ENCODE assay signal across 1 cellular context in the genomic region with DNA sequence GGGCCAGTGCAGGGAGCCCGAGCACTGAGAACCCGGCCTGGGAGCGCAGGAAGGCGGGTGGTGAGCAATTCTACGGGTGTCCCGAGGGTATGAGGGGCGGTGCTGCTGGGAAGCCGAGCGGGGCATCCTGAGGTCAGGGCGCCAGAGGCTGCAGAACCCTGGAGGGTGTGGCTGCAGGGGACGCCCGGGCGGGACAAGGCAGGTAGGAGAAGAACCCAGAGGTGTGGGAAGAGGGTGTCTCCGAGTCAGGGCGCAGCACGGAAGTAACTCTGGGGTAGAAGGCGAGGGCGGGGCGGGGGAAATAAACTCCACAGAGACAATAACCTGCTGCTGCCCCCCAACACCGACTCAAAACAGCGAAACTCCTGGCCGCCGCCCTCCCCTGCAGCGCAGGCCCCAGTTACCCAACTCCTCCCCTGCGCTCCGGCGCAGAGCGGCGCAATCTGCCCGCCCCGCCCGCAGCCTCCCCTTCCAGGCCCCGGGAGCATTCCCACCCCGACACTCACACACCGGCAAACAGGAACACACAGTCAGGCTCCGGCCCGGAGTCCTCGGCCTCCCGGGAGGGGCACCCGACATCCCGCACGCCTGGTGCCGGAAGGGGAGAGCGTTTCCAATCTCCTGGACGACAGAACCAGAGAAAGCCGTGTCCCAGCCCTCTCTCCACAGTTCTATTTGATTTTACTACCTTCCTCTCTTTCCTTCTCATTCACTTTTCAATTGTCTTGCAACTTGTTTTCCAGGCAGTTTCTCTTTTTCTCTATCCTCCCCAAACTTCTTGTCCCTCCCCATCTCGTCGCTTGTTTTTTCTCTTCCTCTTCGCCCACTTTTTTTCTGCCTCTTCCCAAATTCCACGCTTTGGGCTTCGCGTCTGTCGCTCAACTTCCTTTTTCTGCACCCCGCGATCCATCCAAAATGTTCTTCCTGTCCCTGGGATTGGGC.
TF ChIP-seq lines count a peak whose summit lies in the region.

No MANE protein-coding gene starts in this region.

TF ChIP-seq in GM12878, 131 proteins besides CTCF, POLR2A, EP300 and RAD21:
- TF ChIP-seq TCF7 (IDR thresholded peaks at IDR 0.05; ENCODE audit: borderline replicate concordance) (no peak), NRF1 (conservative IDR thresholded peaks at IDR 0.05; ENCODE audit: low read depth, low read length) (no peak), STAT3 (IDR thresholded peaks at IDR 0.05; ENCODE audit: low read depth, low read length) (no peak), WRNIP1 (IDR thresholded peaks at IDR 0.05; ENCODE audit: borderline replicate concordance, low read depth, low read length) (no peak)
- TF ChIP-seq, protein P1, sequence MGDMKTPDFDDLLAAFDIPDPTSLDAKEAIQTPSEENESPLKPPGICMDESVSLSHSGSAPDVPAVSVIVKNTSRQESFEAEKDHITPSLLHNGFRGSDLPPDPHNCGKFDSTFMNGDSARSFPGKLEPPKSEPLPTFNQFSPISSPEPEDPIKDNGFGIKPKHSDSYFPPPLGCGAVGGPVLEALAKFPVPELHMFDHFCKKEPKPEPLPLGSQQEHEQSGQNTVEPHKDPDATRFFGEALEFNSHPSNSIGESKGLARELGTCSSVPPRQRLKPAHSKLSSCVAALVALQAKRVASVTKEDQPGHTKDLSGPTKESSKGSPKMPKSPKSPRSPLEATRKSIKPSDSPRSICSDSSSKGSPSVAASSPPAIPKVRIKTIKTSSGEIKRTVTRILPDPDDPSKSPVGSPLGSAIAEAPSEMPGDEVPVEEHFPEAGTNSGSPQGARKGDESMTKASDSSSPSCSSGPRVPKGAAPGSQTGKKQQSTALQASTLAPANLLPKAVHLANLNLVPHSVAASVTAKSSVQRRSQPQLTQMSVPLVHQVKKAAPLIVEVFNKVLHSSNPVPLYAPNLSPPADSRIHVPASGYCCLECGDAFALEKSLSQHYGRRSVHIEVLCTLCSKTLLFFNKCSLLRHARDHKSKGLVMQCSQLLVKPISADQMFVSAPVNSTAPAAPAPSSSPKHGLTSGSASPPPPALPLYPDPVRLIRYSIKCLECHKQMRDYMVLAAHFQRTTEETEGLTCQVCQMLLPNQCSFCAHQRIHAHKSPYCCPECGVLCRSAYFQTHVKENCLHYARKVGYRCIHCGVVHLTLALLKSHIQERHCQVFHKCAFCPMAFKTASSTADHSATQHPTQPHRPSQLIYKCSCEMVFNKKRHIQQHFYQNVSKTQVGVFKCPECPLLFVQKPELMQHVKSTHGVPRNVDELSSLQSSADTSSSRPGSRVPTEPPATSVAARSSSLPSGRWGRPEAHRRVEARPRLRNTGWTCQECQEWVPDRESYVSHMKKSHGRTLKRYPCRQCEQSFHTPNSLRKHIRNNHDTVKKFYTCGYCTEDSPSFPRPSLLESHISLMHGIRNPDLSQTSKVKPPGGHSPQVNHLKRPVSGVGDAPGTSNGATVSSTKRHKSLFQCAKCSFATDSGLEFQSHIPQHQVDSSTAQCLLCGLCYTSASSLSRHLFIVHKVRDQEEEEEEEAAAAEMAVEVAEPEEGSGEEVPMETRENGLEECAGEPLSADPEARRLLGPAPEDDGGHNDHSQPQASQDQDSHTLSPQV (IDR thresholded peaks at IDR 0.05), result no peak
- TF ChIP-seq, protein P2, sequence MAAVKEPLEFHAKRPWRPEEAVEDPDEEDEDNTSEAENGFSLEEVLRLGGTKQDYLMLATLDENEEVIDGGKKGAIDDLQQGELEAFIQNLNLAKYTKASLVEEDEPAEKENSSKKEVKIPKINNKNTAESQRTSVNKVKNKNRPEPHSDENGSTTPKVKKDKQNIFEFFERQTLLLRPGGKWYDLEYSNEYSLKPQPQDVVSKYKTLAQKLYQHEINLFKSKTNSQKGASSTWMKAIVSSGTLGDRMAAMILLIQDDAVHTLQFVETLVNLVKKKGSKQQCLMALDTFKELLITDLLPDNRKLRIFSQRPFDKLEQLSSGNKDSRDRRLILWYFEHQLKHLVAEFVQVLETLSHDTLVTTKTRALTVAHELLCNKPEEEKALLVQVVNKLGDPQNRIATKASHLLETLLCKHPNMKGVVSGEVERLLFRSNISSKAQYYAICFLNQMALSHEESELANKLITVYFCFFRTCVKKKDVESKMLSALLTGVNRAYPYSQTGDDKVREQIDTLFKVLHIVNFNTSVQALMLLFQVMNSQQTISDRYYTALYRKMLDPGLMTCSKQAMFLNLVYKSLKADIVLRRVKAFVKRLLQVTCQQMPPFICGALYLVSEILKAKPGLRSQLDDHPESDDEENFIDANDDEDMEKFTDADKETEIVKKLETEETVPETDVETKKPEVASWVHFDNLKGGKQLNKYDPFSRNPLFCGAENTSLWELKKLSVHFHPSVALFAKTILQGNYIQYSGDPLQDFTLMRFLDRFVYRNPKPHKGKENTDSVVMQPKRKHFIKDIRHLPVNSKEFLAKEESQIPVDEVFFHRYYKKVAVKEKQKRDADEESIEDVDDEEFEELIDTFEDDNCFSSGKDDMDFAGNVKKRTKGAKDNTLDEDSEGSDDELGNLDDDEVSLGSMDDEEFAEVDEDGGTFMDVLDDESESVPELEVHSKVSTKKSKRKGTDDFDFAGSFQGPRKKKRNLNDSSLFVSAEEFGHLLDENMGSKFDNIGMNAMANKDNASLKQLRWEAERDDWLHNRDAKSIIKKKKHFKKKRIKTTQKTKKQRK (IDR thresholded peaks at IDR 0.05; ENCODE audit: low read depth, low read length), result no peak
